In the genomic region with DNA sequence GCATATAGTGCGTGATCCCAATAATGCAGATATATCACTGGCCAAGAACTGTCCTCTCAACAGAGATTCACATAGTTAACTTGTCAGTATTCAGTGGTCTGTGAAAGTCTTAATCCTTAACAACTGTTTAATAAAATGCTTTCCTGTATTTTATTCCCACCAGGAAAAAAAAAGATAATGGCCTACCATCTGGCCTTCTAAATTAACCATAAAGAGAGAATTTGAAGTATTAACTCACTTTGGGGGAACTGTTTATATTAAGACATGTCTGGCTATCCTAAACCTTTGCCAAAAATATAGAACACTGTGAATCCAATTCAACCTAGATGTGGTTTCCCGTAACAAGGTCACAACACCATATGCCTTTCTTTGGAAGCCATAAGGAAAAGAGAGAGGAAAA, we compare ENCODE assay signal across 19 cellular contexts. TPM values are rescaled to one million over a fixed set of nuclear protein-coding genes. Genes with fewer than 3 reads are reported as not detected.
DNase-seq lines count a peak whose midpoint lies in the region; ATAC-seq and TF ChIP-seq lines count a peak whose summit lies in the region.
"Had no signal": no experiment of that assay in that cellular context is flagged by ENCODE, and none has a peak within 500 bp of the region (broad histone marks: within the 10 kb centered on the region; RNA-seq: fewer than 3 reads in every experiment).

No MANE protein-coding gene starts in this region.

- intact Hi-C loops in transverse colon (cut with DNase I; ENCODE audit: low total_unique reads): no loop called here

- WGBS in transverse colon (ENCODE audit: low coverage in 1 of 2), 2 donors: 97 to 100% methylated on average over 1 to 2 of the region's 2 CpGs

- H3K27me3 ChIP-seq in muscle layer of colon (ENCODE audit: control insufficient read depth in 1 of 2, insufficient read depth in 2 of 2, low read length in 2 of 2): no peaks in the 10 kb centered on the region
- no peaks in the 10 kb centered on the region for H3K27me3 ChIP-seq in transverse colon
- H3K27me3 ChIP-seq: BE2C had no signal

- peak overlapping the region; percentile 62 for H3K9ac ChIP-seq in muscle layer of colon (ENCODE audit: low read length)

- H3K27ac ChIP-seq in muscle layer of colon (ENCODE audit: low read depth, low read length): no peak overlapping the region
- H3K27ac ChIP-seq in transverse colon: peak overlapping the region in 3 of 4 donors; percentile 66 to 74 (median 68)

- no peaks in the 10 kb centered on the region for H3K9me3 ChIP-seq in muscle layer of colon (ENCODE audit: low read length)
- no peaks in the 10 kb centered on the region for H3K9me3 ChIP-seq in transverse colon
- H3K9me3 ChIP-seq: BE2C had no signal

- H3K4me3 ChIP-seq in muscle layer of colon (ENCODE audit: low read depth in 1 of 2, low read length in 2 of 2) (no peak overlapping the region), transverse colon (no peak overlapping the region)

- peak; percentile 82 for DNase-seq in DMS 273 treated with DMSO at 0.1 percent for 48 hours (lab: John Stamatoyannopoulos, UW)
- peak; percentile 93 for DNase-seq in NCI-H446 treated with DMSO at 0.1 percent for 48 hours (lab: John Stamatoyannopoulos, UW)
- DNase-seq in transverse colon: no peak
- no peak for DNase-seq in HT-29 (ENCODE audit: low spot score)
- no peak for DNase-seq in glomerular visceral epithelial cell (ENCODE audit: extremely low spot score)
- DNase-seq: BE2C; CD4-positive, alpha-beta memory T cell; GF-D8; GOT3; KG1; NCI-H1048; NCI-H1436 treated with DMSO at 0.1 percent for 48 hours; NCI-H2081 treated with DMSO at 0.1 percent for 48 hours; OCI-M1; RPMI8226; SIG-M5; SW 1271 had no signal

- H3K36me3 ChIP-seq in muscle layer of colon (ENCODE audit: insufficient read depth, low read length) (no peaks in the 10 kb centered on the region), transverse colon (no peaks in the 10 kb centered on the region)
- H3K36me3 ChIP-seq: BE2C had no signal

- H3K4me1 ChIP-seq in muscle layer of colon (ENCODE audit: insufficient read depth, low read length) (peaks cover 34% of the 10 kb centered on the region), transverse colon (peaks cover 0 to 42% (median 14%) of the 10 kb centered on the region in 4 donors)

- in situ Hi-C loops in transverse colon (cut with MboI; ENCODE audit: low pct_ligation_motif_present in 1 of 4, low pct_unique_long_range_greater_than_20kb in 1 of 4, low sequenced_read_pairs in 3 of 4): no loop called here

- TF ChIP-seq CTCF in transverse colon (IDR thresholded peaks at IDR 0.05): no peak

- TF ChIP-seq POLR2A in transverse colon (IDR thresholded peaks at IDR 0.05): no peak
- TF ChIP-seq POLR2A in GM18505 (IDR thresholded peaks at IDR 0.05; ENCODE audit: borderline replicate concordance, extremely low read depth, insufficient read depth, insufficient read length): no peak

- no peak for TF ChIP-seq EP300 in transverse colon (IDR thresholded peaks at IDR 0.05; ENCODE audit: low read depth)

- no peak for ATAC-seq in GM18505 (IDR thresholded peaks at IDR 0.05; ENCODE audit: unreplicated experiment)

RNA-seq across cellular contexts. Expression of gene FREM1, which starts 0.8 kb away (rescaled TPM):
- 10 to 100 TPM in 1 of 4 donors, 1 to 10 TPM in 3; 2.2 to 12.7 (median 5.7) TPM for total RNA-seq in transverse colon
- total RNA-seq in HT-29 (2014; rRNA removed; shearing (Covaris generic)): under 0.01 TPM in 1 of 2 replicates, not detected in the other

Comparison
In these comparisons a context has a peak if more than half of its experiments do, and no peak if none do; other contexts are left out.
1. DNase-seq: peak in DMS 273 treated with DMSO at 0.1 percent for 48 hours (single experiment) and NCI-H446 treated with DMSO at 0.1 percent for 48 hours (single experiment); none in transverse colon (single experiment), HT-29 (single experiment) and glomerular visceral epithelial cell (single experiment).